In the genomic region with DNA sequence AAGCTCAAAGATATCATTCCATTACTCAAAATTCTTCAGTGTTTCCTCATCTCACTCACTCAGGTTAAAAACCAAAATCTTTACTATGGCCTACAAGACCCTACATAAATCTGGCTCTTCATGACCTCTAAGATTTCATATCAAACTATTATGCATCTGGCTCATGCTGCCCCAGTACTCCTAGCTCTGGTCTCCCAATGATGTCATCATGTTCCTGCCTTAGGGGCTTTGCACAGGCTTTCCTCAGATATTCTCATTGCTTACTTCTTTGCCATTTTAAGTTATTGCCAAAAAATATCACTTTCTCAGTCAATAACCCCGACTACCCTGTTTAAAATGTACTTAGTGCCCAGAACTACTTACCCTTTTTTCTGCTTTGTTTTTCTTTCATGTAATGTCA, we compare ENCODE assay signal across 10 cellular contexts.
"Had no signal": no experiment of that assay in that cellular context is flagged by ENCODE, and none has a peak within 500 bp of the region (broad histone marks: within the 10 kb centered on the region; RNA-seq: fewer than 3 reads in every experiment).

No MANE protein-coding gene starts in this region.

- H3K27ac ChIP-seq: HL-60 had no signal

- H3K4me3 ChIP-seq: GM23338, K562 had no signal

- FAIRE-seq: H1, H54, K562 had no signal

- H3K4me3 Mint-ChIP-seq: GM23338, H9, HFFc6 had no signal

- H3K27ac Mint-ChIP-seq: GM23338, H9, HFFc6 had no signal

- DNase-seq: H9, HCEC 1CT, HFFc6, IMR-90, KG1 had no signal

- ATAC-seq: GM23338, K562 had no signal

- H3K4me2 ChIP-seq: GM23338 had no signal

- H3K4me1 Mint-ChIP-seq: GM23338, H9 had no signal

- H2AFZ ChIP-seq: GM23338 had no signal
